ENCODE assay signal across 13 cellular contexts in genomic region chr12:47222592-47222959, GRCh38.
A peak's percentile ranks its signal among the peaks of the same experiment; 100 is the strongest.
DNase-seq lines count a peak whose midpoint lies in the region; ATAC-seq lines count a peak whose summit lies in the region.
"Had no signal": no experiment of that assay in that cellular context is flagged by ENCODE, and none has a peak within 500 bp of the region (broad histone marks: within the 10 kb centered on the region; RNA-seq: fewer than 3 reads in every experiment).

No MANE protein-coding gene starts in this region.

- no peaks in the 10 kb centered on the region for H3K27me3 Mint-ChIP-seq in activated T-cell treated with anti-CD3 and anti-CD28 coated beads, Interleukin-2, amount 50 U/mL, for 24 hours
- H3K27me3 Mint-ChIP-seq in activated CD4-positive, alpha-beta memory T cell treated with anti-CD3 and anti-CD28 coated beads, Interleukin-2, amount 10 ng/mL, durations not matched to agents 7 days and 5 days = no peaks in the 10 kb centered on the region

- peak overlapping the region; percentile 50 for H3K9ac ChIP-seq in iPS-18a (ENCODE audit: low read length)
- H3K9ac ChIP-seq: KMS-11 had no signal

- peaks cover 79% of the 10 kb centered on the region for H3K4me1 Mint-ChIP-seq in activated T-cell treated with anti-CD3 and anti-CD28 coated beads, Interleukin-2, amount 50 U/mL, for 24 hours (ENCODE audit: low read depth)
- H3K4me1 Mint-ChIP-seq in activated CD4-positive, alpha-beta memory T cell treated with anti-CD3 and anti-CD28 coated beads, Interleukin-2, amount 10 ng/mL, durations not matched to agents 7 days and 5 days = peaks cover 61% of the 10 kb centered on the region
- H3K4me1 Mint-ChIP-seq in stimulated activated effector memory CD8-positive, alpha-beta T cell treated with anti-CD3 and anti-CD28 coated beads, Interleukin-12 subunit alpha, Interleukin-12 subunit beta, amount 100 ng/mL, for 72 hours = peaks cover 61% of the 10 kb centered on the region

- H3K4me1 ChIP-seq in iPS-18a (ENCODE audit: control insufficient read depth, low read depth, low read length) = peaks cover 52% of the 10 kb centered on the region

- peak overlapping the region; percentile 95 for H3K27ac Mint-ChIP-seq in activated T-cell treated with anti-CD3 and anti-CD28 coated beads, Interleukin-2, amount 50 U/mL, for 24 hours
- peak overlapping the region; percentile 75 for H3K27ac Mint-ChIP-seq in activated CD4-positive, alpha-beta memory T cell treated with anti-CD3 and anti-CD28 coated beads, Interleukin-2, amount 10 ng/mL, durations not matched to agents 7 days and 5 days
- peak overlapping the region; percentile 93 for H3K27ac Mint-ChIP-seq in stimulated activated effector memory CD8-positive, alpha-beta T cell treated with anti-CD3 and anti-CD28 coated beads, Interleukin-12 subunit alpha, Interleukin-12 subunit beta, amount 100 ng/mL, for 72 hours

- DNase-seq in activated T-cell treated with anti-CD3 and anti-CD28 coated beads, Interleukin-2, amount 50 U/mL, for 24 hours = no peak
- no peak for DNase-seq in activated T-cell treated with anti-CD3 and anti-CD28 coated beads, Interleukin-2, amount 50 U/mL, for 48 hours
- DNase-seq in activated CD4-positive, alpha-beta memory T cell treated with anti-CD3 and anti-CD28 coated beads, Interleukin-2, amount 10 ng/mL, durations not matched to agents 7 days and 5 days = no peak
- peak in 1 of 2 donors; percentile 48 for DNase-seq in stimulated activated effector memory CD8-positive, alpha-beta T cell treated with anti-CD3 and anti-CD28 coated beads, Interleukin-12 subunit alpha, Interleukin-12 subunit beta, amount 100 ng/mL, for 72 hours (ENCODE audit: low spot score in 2 of 2)
- no peak for DNase-seq in ureter (ENCODE audit: low spot score)
- DNase-seq: activated CD4-positive, alpha-beta T cell treated with anti-CD3 and anti-CD28 coated beads, Interleukin-2, amount 50 U/mL, for 4 hours; NCI-H345; SJCRH30 had no signal

- peaks cover 87% of the 10 kb centered on the region for H3K36me3 Mint-ChIP-seq in activated T-cell treated with anti-CD3 and anti-CD28 coated beads, Interleukin-2, amount 50 U/mL, for 24 hours (ENCODE audit: low read depth)
- peaks cover 67% of the 10 kb centered on the region for H3K36me3 Mint-ChIP-seq in activated CD4-positive, alpha-beta memory T cell treated with anti-CD3 and anti-CD28 coated beads, Interleukin-2, amount 10 ng/mL, durations not matched to agents 7 days and 5 days (ENCODE audit: low read depth)
- peaks cover 100% of the 10 kb centered on the region for H3K36me3 Mint-ChIP-seq in stimulated activated effector memory CD8-positive, alpha-beta T cell treated with anti-CD3 and anti-CD28 coated beads, Interleukin-12 subunit alpha, Interleukin-12 subunit beta, amount 100 ng/mL, for 72 hours

- H3K4me3 ChIP-seq in iPS-18a (ENCODE audit: low read length) = peak overlapping the region; percentile 12
- H3K4me3 ChIP-seq: SJCRH30 had no signal

- CTCF ChIA-PET in activated CD4-positive, alpha-beta memory T cell treated with anti-CD3 and anti-CD28 coated beads, Interleukin-2, amount 10 ng/mL, durations not matched to agents 7 days and 5 days (lab: Charles Lee) = interaction anchor here (0.8 kb wide), 2 partner anchors 9 to 175 kb away, joined by 3 to 7 read pairs; no protein-coding TSS in a partner anchor

- no peaks in the 10 kb centered on the region for H3K9me3 Mint-ChIP-seq in activated T-cell treated with anti-CD3 and anti-CD28 coated beads, Interleukin-2, amount 50 U/mL, for 24 hours
- H3K9me3 Mint-ChIP-seq in activated CD4-positive, alpha-beta memory T cell treated with anti-CD3 and anti-CD28 coated beads, Interleukin-2, amount 10 ng/mL, durations not matched to agents 7 days and 5 days = no peaks in the 10 kb centered on the region
- no peaks in the 10 kb centered on the region for H3K9me3 Mint-ChIP-seq in stimulated activated effector memory CD8-positive, alpha-beta T cell treated with anti-CD3 and anti-CD28 coated beads, Interleukin-12 subunit alpha, Interleukin-12 subunit beta, amount 100 ng/mL, for 72 hours

- POLR2A ChIA-PET in activated CD4-positive, alpha-beta memory T cell treated with anti-CD3 and anti-CD28 coated beads, Interleukin-2, amount 10 ng/mL, durations not matched to agents 7 days and 5 days (lab: Charles Lee) = interaction anchor here (1.2 to 1.3 kb wide), 3 partner anchors 9 to 954 kb away, joined by 3 to 7 read pairs (median 4); partner anchors contain the start of gene SLC38A1

- H3K9me3 ChIP-seq in iPS-18a (ENCODE audit: control insufficient read depth, low read depth, low read length) = no peaks in the 10 kb centered on the region
- H3K9me3 ChIP-seq: SJCRH30 had no signal

- H3K4me3 Mint-ChIP-seq in activated T-cell treated with anti-CD3 and anti-CD28 coated beads, Interleukin-2, amount 50 U/mL, for 24 hours = peak overlapping the region; percentile 72
- peak overlapping the region; percentile 66 for H3K4me3 Mint-ChIP-seq in activated CD4-positive, alpha-beta memory T cell treated with anti-CD3 and anti-CD28 coated beads, Interleukin-2, amount 10 ng/mL, durations not matched to agents 7 days and 5 days
- H3K4me3 Mint-ChIP-seq in stimulated activated effector memory CD8-positive, alpha-beta T cell treated with anti-CD3 and anti-CD28 coated beads, Interleukin-12 subunit alpha, Interleukin-12 subunit beta, amount 100 ng/mL, for 72 hours = peak overlapping the region; percentile 71

- peak overlapping the region; percentile 36 for H3K27ac ChIP-seq in iPS-18a (ENCODE audit: low read length)
- H3K27ac ChIP-seq: KMS-11, SJCRH30 had no signal

- no peak for ATAC-seq in stimulated activated effector memory CD8-positive, alpha-beta T cell treated with anti-CD3 and anti-CD28 coated beads, Interleukin-12 subunit alpha, Interleukin-12 subunit beta, amount 100 ng/mL, for 72 hours
- ATAC-seq in HG02588 (IDR thresholded peaks at IDR 0.05; ENCODE audit: unreplicated experiment) (no peak), GM18867 (IDR thresholded peaks at IDR 0.05; ENCODE audit: unreplicated experiment) (no peak)
- ATAC-seq: esophagus mucosa had no signal

- no peaks in the 10 kb centered on the region for H3K27me3 ChIP-seq in iPS-18a (ENCODE audit: control insufficient read depth, insufficient read depth, low read length)
- H3K27me3 ChIP-seq: SJCRH30 had no signal

- H3K36me3 ChIP-seq in iPS-18a (ENCODE audit: control insufficient read depth, low read depth, low read length) = no peaks in the 10 kb centered on the region
- H3K36me3 ChIP-seq: SJCRH30 had no signal
